Comparison of ENCODE assay signal across 9 cellular contexts in genomic region chr19:40614595-40615411, GRCh38. TPM values are rescaled to one million over a fixed set of nuclear protein-coding genes. Genes with fewer than 3 reads are reported as not detected.
A peak's percentile ranks its signal among the peaks of the same experiment; 100 is the strongest.
DNase-seq lines count a peak whose midpoint lies in the region; ATAC-seq, FAIRE-seq and TF ChIP-seq lines count a peak whose summit lies in the region.
"Had no signal": no experiment of that assay in that cellular context is flagged by ENCODE, and none has a peak within 500 bp of the region (broad histone marks: within the 10 kb centered on the region; RNA-seq: fewer than 3 reads in every experiment).

No MANE protein-coding gene starts in this region.

- no peak overlapping the region for H2AFZ ChIP-seq in HepG2 (ENCODE audit: low read length)

- intact Hi-C loops in HepG2 (cut with micrococcal nuclease; ENCODE audit: unreplicated experiment): no loop called here

- DNase-seq in COLO829 (ENCODE audit: low spot score): peak; percentile 95
- DNase-seq in NCI-H1105 (lab: John Stamatoyannopoulos, UW): peak; percentile 83
- peak; percentile 88 for DNase-seq in activated CD4-positive, alpha-beta T cell treated with anti-CD3 and anti-CD28 coated beads for 1 hour
- DNase-seq in coronary artery (ENCODE audit: low spot score): peak; percentile 87
- no peak for DNase-seq in HepG2 (ENCODE audit: low spot score)
- DNase-seq in stimulated activated CD8-positive, alpha-beta memory T cell treated with anti-CD3 and anti-CD28 coated beads, Interleukin-12 subunit alpha, Interleukin-12 subunit beta, amount 100 ng/mL, for 1 hour (ENCODE audit: low read depth): peak; percentile 83
- no peak for DNase-seq in SHP77 (lab: John Stamatoyannopoulos, UW)

- H4K20me1 ChIP-seq in HepG2 (ENCODE audit: insufficient read depth, low read length): no peaks in the 10 kb centered on the region

- no peak for TF ChIP-seq RAD21 in HepG2 (CRISPR knock-in tag; IDR thresholded peaks at IDR 0.05)

- no peak overlapping the region for H3K9ac ChIP-seq in HepG2 (ENCODE audit: insufficient read depth, low read depth, low read length)

- H3K4me1 ChIP-seq in HepG2 (ENCODE audit: insufficient read depth, low read length): peaks cover 29% of the 10 kb centered on the region

- no peaks in the 10 kb centered on the region for H3K79me2 ChIP-seq in HepG2 (ENCODE audit: insufficient read depth, low read length)

- POLR2A ChIA-PET in HepG2 (lab: Yijun Ruan, JAX): no interaction called here

- no peak for TF ChIP-seq POLR2A in HepG2 (IDR thresholded peaks at IDR 0.05; ENCODE audit: insufficient read depth in 1 of 2, low read depth in 2 of 2, low read length in 2 of 2)

- WGBS in HepG2 (ENCODE audit: low lambda C conversion rate): 55% methylated on average over 27 of the region's 29 CpGs

- ATAC-seq in HepG2 (no peak), GM18519 (IDR thresholded peaks at IDR 0.05; ENCODE audit: low FRiP score, unreplicated experiment) (no peak)

- peak overlapping the region; percentile 78 for H3K4me2 ChIP-seq in HepG2 (ENCODE audit: low read depth, low read length)

- CTCF ChIA-PET in HepG2 (lab: Yijun Ruan, JAX; ENCODE audit: low intra/inter-chr PET ratio, low total read pairs): no interaction called here

- H3K9me3 ChIP-seq in HepG2 (ENCODE audit: low read length): no peaks in the 10 kb centered on the region

- FAIRE-seq in HepG2 (lab: Jason Lieb, UNC): no peak

- H3K4me3 ChIP-seq in coronary artery: peak overlapping the region; percentile 66
- H3K4me3 ChIP-seq in HepG2 (replicated peaks in 1 of 3; ENCODE audit: insufficient read depth in 1 of 3, low read depth in 2 of 3, low read length in 3 of 3): no peak overlapping the region

- in situ Hi-C loops in HepG2 (cut with HindIII; ENCODE audit: extremely low pct_ligation_motif_present, low pct_unique_long_range_greater_than_20kb): no loop called here

- peak overlapping the region in 1 of 2 donors; percentile 94 for H3K27ac ChIP-seq in coronary artery
- no peak overlapping the region for H3K27ac ChIP-seq in HepG2 (ENCODE audit: extremely low read length, insufficient read depth, low read length)
- H3K27ac ChIP-seq: HL-60 had no signal

- no peaks in the 10 kb centered on the region for H3K36me3 ChIP-seq in HepG2 (replicated peaks in 1 of 2; ENCODE audit: control insufficient read depth in 1 of 2, insufficient read depth in 2 of 2, low read length in 2 of 2)

- BruUV-seq in HepG2 (replicated peaks; lab: Mats Ljungman, UMichigan): no TSS peak

- peaks cover 2 to 46% of the 10 kb centered on the region in 2 experiments; a peak in 4 of 5 replicates for H3K27me3 ChIP-seq in HepG2 (ENCODE audit: control insufficient read depth in 1 of 2, insufficient read depth in 2 of 2, low read length in 2 of 2)

- TF ChIP-seq CTCF in coronary artery (IDR thresholded peaks at IDR 0.05) (no peak), HepG2 (CRISPR knock-in tag; IDR thresholded peaks at IDR 0.05) (no peak)

- TF ChIP-seq EP300 in HepG2 (IDR thresholded peaks at IDR 0.05; ENCODE audit: low read depth in 2 of 2, low read length in 2 of 2): no peak
- TF ChIP-seq EP300 in HepG2 (CRISPR knock-in tag; IDR thresholded peaks at IDR 0.05; ENCODE audit: borderline replicate concordance): no peak

TF ChIP-seq in HepG2, 621 proteins besides CTCF, POLR2A, EP300 and RAD21 (continues in another document):
- TF ChIP-seq SOX6 (IDR thresholded peaks at IDR 0.05): no peak
- no peak for TF ChIP-seq SOX6 (CRISPR knock-in tag; IDR thresholded peaks at IDR 0.05)
- TF ChIP-seq, protein P1, sequence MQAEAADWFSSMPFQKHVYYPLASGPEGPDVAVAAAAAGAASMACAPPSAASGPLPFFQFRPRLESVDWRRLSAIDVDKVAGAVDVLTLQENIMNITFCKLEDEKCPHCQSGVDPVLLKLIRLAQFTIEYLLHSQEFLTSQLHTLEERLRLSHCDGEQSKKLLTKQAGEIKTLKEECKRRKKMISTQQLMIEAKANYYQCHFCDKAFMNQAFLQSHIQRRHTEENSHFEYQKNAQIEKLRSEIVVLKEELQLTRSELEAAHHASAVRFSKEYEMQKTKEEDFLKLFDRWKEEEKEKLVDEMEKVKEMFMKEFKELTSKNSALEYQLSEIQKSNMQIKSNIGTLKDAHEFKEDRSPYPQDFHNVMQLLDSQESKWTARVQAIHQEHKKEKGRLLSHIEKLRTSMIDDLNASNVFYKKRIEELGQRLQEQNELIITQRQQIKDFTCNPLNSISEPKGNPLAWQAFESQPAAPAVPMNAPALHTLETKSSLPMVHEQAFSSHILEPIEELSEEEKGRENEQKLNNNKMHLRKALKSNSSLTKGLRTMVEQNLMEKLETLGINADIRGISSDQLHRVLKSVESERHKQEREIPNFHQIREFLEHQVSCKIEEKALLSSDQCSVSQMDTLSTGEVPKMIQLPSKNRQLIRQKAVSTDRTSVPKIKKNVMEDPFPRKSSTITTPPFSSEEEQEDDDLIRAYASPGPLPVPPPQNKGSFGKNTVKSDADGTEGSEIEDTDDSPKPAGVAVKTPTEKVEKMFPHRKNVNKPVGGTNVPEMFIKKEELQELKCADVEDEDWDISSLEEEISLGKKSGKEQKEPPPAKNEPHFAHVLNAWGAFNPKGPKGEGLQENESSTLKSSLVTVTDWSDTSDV (CRISPR knock-in tag; IDR thresholded peaks at IDR 0.05): no peak

RNA-seq across cellular contexts. Expression of gene LTBP4, which starts 13.6 kb away (rescaled TPM):
- 0.45 and 0.86 TPM in 2 replicates for total RNA-seq in HepG2 (2016; rRNA removed; fragmentation: Illumina TruSeq; extraction: Trizol)
- total RNA-seq in HepG2 (2016; cell fraction: cytosol; rRNA removed; fragmentation: Illumina TruSeq; extraction: Trizol; ENCODE audit: low read depth): 0.97 and 1.7 TPM in 2 replicates
- total RNA-seq in HepG2 (2016; cell fraction: insoluble cytoplasmic fraction; rRNA removed; fragmentation: Illumina TruSeq; extraction: Trizol): 0.65 and 0.95 TPM in 2 replicates
- 0.37 and 1.2 TPM in 2 replicates for total RNA-seq in HepG2 (2016; cell fraction: membrane; rRNA removed; fragmentation: Illumina TruSeq; extraction: Trizol)
- 0.81 and 1.2 TPM in 2 replicates for total RNA-seq in HepG2 (2016; cell fraction: nucleus; rRNA removed; fragmentation: Illumina TruSeq; extraction: Trizol)
- polyA plus RNA-seq in HepG2 (2011; rRNA removed): 2.2 and 2.3 TPM in 2 replicates
- 0.73 and 1.1 TPM in 2 replicates for polyA plus RNA-seq in HepG2 (2011; cell fraction: cytosol; rRNA removed)
- 13.9 and 21.0 TPM in 2 replicates for polyA plus RNA-seq in HepG2 (2011; cell fraction: nucleus; rRNA removed)
- 3.8 and 4.0 TPM in 2 replicates for polyA plus RNA-seq in HepG2 (2012)
- 0.32 TPM in 2 replicates for polyA plus RNA-seq in HepG2 (2016; cell fraction: cytosol; fragmentation: Illumina TruSeq; extraction: Trizol; ENCODE audit: low read depth)
- polyA plus RNA-seq in HepG2 (2016; cell fraction: insoluble cytoplasmic fraction; fragmentation: Illumina TruSeq; extraction: Trizol; ENCODE audit: low read depth): 0.66 and 0.89 TPM in 2 replicates
- polyA plus RNA-seq in HepG2 (2016; cell fraction: membrane; fragmentation: Illumina TruSeq; extraction: Trizol; ENCODE audit: low read depth): 0.61 and 0.92 TPM in 2 replicates
- polyA plus RNA-seq in HepG2 (2016; cell fraction: nucleus; fragmentation: Illumina TruSeq; extraction: Trizol; ENCODE audit: insufficient read depth, low read depth): 3.8 and 5.0 TPM in 2 replicates
- polyA minus RNA-seq in HepG2 (2011; rRNA and poly(A)+ RNA removed; ENCODE audit: low replicate concordance): 2.3 and 20.6 TPM in 2 replicates
- polyA minus RNA-seq in HepG2 (2011; cell fraction: cytosol; rRNA and poly(A)+ RNA removed): 1.2 and 2.7 TPM in 2 replicates
- polyA minus RNA-seq in HepG2 (2011; cell fraction: nucleus; rRNA and poly(A)+ RNA removed): 2.4 and 2.6 TPM in 2 replicates

RNA-seq across cellular contexts. Expression of gene SHKBP1, which starts 38.1 kb away (rescaled TPM):
- 13.8 and 16.2 TPM in 2 replicates for total RNA-seq in HepG2 (2016; rRNA removed; fragmentation: Illumina TruSeq; extraction: Trizol)
- 5.3 and 5.6 TPM in 2 replicates for total RNA-seq in HepG2 (2016; cell fraction: cytosol; rRNA removed; fragmentation: Illumina TruSeq; extraction: Trizol; ENCODE audit: low read depth)
- total RNA-seq in HepG2 (2016; cell fraction: insoluble cytoplasmic fraction; rRNA removed; fragmentation: Illumina TruSeq; extraction: Trizol): 13.0 and 17.7 TPM in 2 replicates
- 7.8 and 10.7 TPM in 2 replicates for total RNA-seq in HepG2 (2016; cell fraction: membrane; rRNA removed; fragmentation: Illumina TruSeq; extraction: Trizol)
- 13.0 and 13.3 TPM in 2 replicates for total RNA-seq in HepG2 (2016; cell fraction: nucleus; rRNA removed; fragmentation: Illumina TruSeq; extraction: Trizol)
- 17.4 and 20.6 TPM in 2 replicates for polyA plus RNA-seq in HepG2 (2011; rRNA removed)
- 13.3 and 18.5 TPM in 2 replicates for polyA plus RNA-seq in HepG2 (2011; cell fraction: cytosol; rRNA removed)
- polyA plus RNA-seq in HepG2 (2011; cell fraction: nucleus; rRNA removed): 67.9 and 84.5 TPM in 2 replicates
- 15.6 and 36.6 TPM in 2 replicates for polyA plus RNA-seq in HepG2 (2012)
- polyA plus RNA-seq in HepG2 (2016; cell fraction: cytosol; fragmentation: Illumina TruSeq; extraction: Trizol; ENCODE audit: low read depth): 7.9 and 8.8 TPM in 2 replicates
- polyA plus RNA-seq in HepG2 (2016; cell fraction: insoluble cytoplasmic fraction; fragmentation: Illumina TruSeq; extraction: Trizol; ENCODE audit: low read depth): 20.3 and 25.0 TPM in 2 replicates
- polyA plus RNA-seq in HepG2 (2016; cell fraction: membrane; fragmentation: Illumina TruSeq; extraction: Trizol; ENCODE audit: low read depth): 14.5 and 16.5 TPM in 2 replicates
- polyA plus RNA-seq in HepG2 (2016; cell fraction: nucleus; fragmentation: Illumina TruSeq; extraction: Trizol; ENCODE audit: insufficient read depth, low read depth): 34.3 and 43.8 TPM in 2 replicates
- polyA minus RNA-seq in HepG2 (2011; rRNA and poly(A)+ RNA removed; ENCODE audit: low replicate concordance): 46.9 and 53.5 TPM in 2 replicates
- polyA minus RNA-seq in HepG2 (2011; cell fraction: cytosol; rRNA and poly(A)+ RNA removed): 25.8 and 30.2 TPM in 2 replicates
- polyA minus RNA-seq in HepG2 (2011; cell fraction: nucleus; rRNA and poly(A)+ RNA removed): 15.2 and 18.8 TPM in 2 replicates

Comparison
In these comparisons a context has a peak if more than half of its experiments do, and no peak if none do; other contexts are left out.
1. DNase-seq: peak in COLO829 (single experiment), NCI-H1105 (single experiment), activated CD4-positive, alpha-beta T cell treated with anti-CD3 and anti-CD28 coated beads for 1 hour (single experiment), coronary artery (single experiment) and stimulated activated CD8-positive, alpha-beta memory T cell treated with anti-CD3 and anti-CD28 coated beads, Interleukin-12 subunit alpha, Interleukin-12 subunit beta, amount 100 ng/mL, for 1 hour (single experiment); none in HepG2 (single experiment) and SHP77 (0 of 2).